19 cellular contexts compared by ENCODE assay signal in genomic region chr7:1231214-1232102, GRCh38. TPM values are rescaled to one million over a fixed set of nuclear protein-coding genes. Genes with fewer than 3 reads are reported as not detected.
DNase-seq lines count a peak whose midpoint lies in the region; ATAC-seq and TF ChIP-seq lines count a peak whose summit lies in the region.
"Had no signal": no experiment of that assay in that cellular context is flagged by ENCODE, and none has a peak within 500 bp of the region (broad histone marks: within the 10 kb centered on the region; RNA-seq: fewer than 3 reads in every experiment).

No MANE protein-coding gene starts in this region.

- no peaks in the 10 kb centered on the region for H3K36me3 ChIP-seq in gastrocnemius medialis
- H3K36me3 ChIP-seq: gastroesophageal sphincter, tibial nerve had no signal

- no peak for DNase-seq in CD4-positive, alpha-beta T cell
- DNase-seq in ecto neural progenitor cell (ENCODE audit: low spot score) = peak; percentile 57
- DNase-seq in natural killer cell treated with Interleukin-12 subunit alpha and Interleukin-12 subunit beta and Interleukin-15 and Interleukin-18, amount 100 ng/mL, for 72 hours (ENCODE audit: low spot score) = peak; percentile 54
- no peak for DNase-seq in DMS153 treated with DMSO at 0.1 percent for 48 hours (lab: John Stamatoyannopoulos, UW; ENCODE audit: unreplicated experiment)
- no peak for DNase-seq in NCI-H2227 treated with DMSO at 0.1 percent for 48 hours (lab: John Stamatoyannopoulos, UW)
- no peak for DNase-seq in gastrocnemius medialis
- DNase-seq: activated CD4-positive, alpha-beta T cell treated with anti-CD3 and anti-CD28 coated beads for 48 hours; activated gamma-delta T cell; HFFc6; NCI-H1930; NCI-H524 treated with DMSO at 0.1 percent for 48 hours had no signal

- H3K27ac Mint-ChIP-seq in CD4-positive, alpha-beta T cell = peak overlapping the region; percentile 37
- peak overlapping the region; percentile 65 to 97 (median 87) for H3K27ac Mint-ChIP-seq in IgD-negative memory B cell
- H3K27ac Mint-ChIP-seq in natural killer cell treated with Interleukin-12 subunit alpha and Interleukin-12 subunit beta and Interleukin-15 and Interleukin-18, amount 100 ng/mL, for 72 hours = peak overlapping the region in 1 of 2 donors; percentile 37
- H3K27ac Mint-ChIP-seq: CD14-positive monocyte, HFFc6 had no signal

- H3K27me3 Mint-ChIP-seq in CD4-positive, alpha-beta T cell = peaks cover 68% of the 10 kb centered on the region
- peaks cover 38% of the 10 kb centered on the region for H3K27me3 Mint-ChIP-seq in IgD-negative memory B cell
- H3K27me3 Mint-ChIP-seq in natural killer cell treated with Interleukin-12 subunit alpha and Interleukin-12 subunit beta and Interleukin-15 and Interleukin-18, amount 100 ng/mL, for 72 hours = peaks cover 31 to 45% of the 10 kb centered on the region in 2 donors

- POLR2A ChIA-PET in CD4-positive, alpha-beta T cell (lab: Charles Lee) = no interaction called here

- H3K4me3 Mint-ChIP-seq in CD4-positive, alpha-beta T cell = peak overlapping the region; percentile 54
- H3K4me3 Mint-ChIP-seq in IgD-negative memory B cell = peak overlapping the region in 2 of 4 donors; percentile 66 to 80
- H3K4me3 Mint-ChIP-seq in natural killer cell treated with Interleukin-12 subunit alpha and Interleukin-12 subunit beta and Interleukin-15 and Interleukin-18, amount 100 ng/mL, for 72 hours = no peak overlapping the region
- H3K4me3 Mint-ChIP-seq: HFFc6 had no signal

- intact Hi-C loops in CD4-positive, alpha-beta T cell (cut with DNase I, micrococcal nuclease) = loop anchor here in 1 of 2 experiments (10.0 kb wide), 1 partner anchor 1293 kb away; no protein-coding TSS in a partner anchor
- intact Hi-C loops in gastrocnemius medialis (cut with DNase I; ENCODE audit: low total_unique reads) = no loop called here

- H3K4me1 Mint-ChIP-seq in CD4-positive, alpha-beta T cell (ENCODE audit: low read depth) = peaks cover 33% of the 10 kb centered on the region
- H3K4me1 Mint-ChIP-seq in IgD-negative memory B cell = peaks cover 3 to 5% (median 5%) of the 10 kb centered on the region in 3 donors
- H3K4me1 Mint-ChIP-seq in natural killer cell treated with Interleukin-12 subunit alpha and Interleukin-12 subunit beta and Interleukin-15 and Interleukin-18, amount 100 ng/mL, for 72 hours (ENCODE audit: low read depth in 2 of 2) = peaks cover 14 to 16% of the 10 kb centered on the region in 2 donors

- no peaks in the 10 kb centered on the region for H3K36me3 Mint-ChIP-seq in CD4-positive, alpha-beta T cell (ENCODE audit: low read depth)
- no peaks in the 10 kb centered on the region for H3K36me3 Mint-ChIP-seq in IgD-negative memory B cell
- H3K36me3 Mint-ChIP-seq in natural killer cell treated with Interleukin-12 subunit alpha and Interleukin-12 subunit beta and Interleukin-15 and Interleukin-18, amount 100 ng/mL, for 72 hours = peaks cover 4% of the 10 kb centered on the region

- H3K9me3 Mint-ChIP-seq in CD4-positive, alpha-beta T cell = no peaks in the 10 kb centered on the region
- H3K9me3 Mint-ChIP-seq in IgD-negative memory B cell = peaks cover 0 to 2% (median 0%) of the 10 kb centered on the region in 3 donors
- H3K9me3 Mint-ChIP-seq in natural killer cell treated with Interleukin-12 subunit alpha and Interleukin-12 subunit beta and Interleukin-15 and Interleukin-18, amount 100 ng/mL, for 72 hours = no peaks in the 10 kb centered on the region
- H3K9me3 Mint-ChIP-seq: HFFc6 had no signal

- H3K27ac ChIP-seq in CD4-positive, alpha-beta T cell (ENCODE audit: low read depth, low read length) = no peak overlapping the region
- H3K27ac ChIP-seq in gastrocnemius medialis = no peak overlapping the region
- H3K27ac ChIP-seq: gastroesophageal sphincter, tibial nerve had no signal

- TF ChIP-seq POLR2A in gastrocnemius medialis (IDR thresholded peaks at IDR 0.05) = no peak

- no peak for ATAC-seq in CD4-positive, alpha-beta T cell (ENCODE audit: poor library complexity)
- no peak for ATAC-seq in natural killer cell treated with Interleukin-12 subunit alpha and Interleukin-12 subunit beta and Interleukin-15 and Interleukin-18, amount 100 ng/mL, for 72 hours
- ATAC-seq in HG03025 (IDR thresholded peaks at IDR 0.05; ENCODE audit: low FRiP score, unreplicated experiment) (no peak), gastrocnemius medialis (no peak)
- ATAC-seq: gastroesophageal sphincter had no signal

- no peak for TF ChIP-seq CTCF in CD4-positive, alpha-beta T cell (IDR thresholded peaks at IDR 0.05)
- no peak for TF ChIP-seq CTCF in gastrocnemius medialis (IDR thresholded peaks at IDR 0.05 in 4 of 5, conservative IDR thresholded peaks at IDR 0.05 in 1 of 5)

- in situ Hi-C loops in gastrocnemius medialis (cut with MboI; ENCODE audit: low sequenced_read_pairs in 4 of 4) = no loop called here

- peaks cover 77% of the 10 kb centered on the region for H3K27me3 ChIP-seq in CD4-positive, alpha-beta T cell (ENCODE audit: control insufficient read depth, insufficient read depth, low read length)
- peaks cover 78 to 90% (median 84%) of the 10 kb centered on the region in 3 donors for H3K27me3 ChIP-seq in gastrocnemius medialis

- no peak overlapping the region for H3K4me3 ChIP-seq in gastrocnemius medialis
- H3K4me3 ChIP-seq: gastroesophageal sphincter, tibial nerve had no signal

- H3K9me3 ChIP-seq in CD4-positive, alpha-beta T cell (ENCODE audit: control insufficient read depth, low read length) = no peaks in the 10 kb centered on the region
- H3K9me3 ChIP-seq in gastrocnemius medialis = no peaks in the 10 kb centered on the region
- H3K9me3 ChIP-seq: gastroesophageal sphincter, tibial nerve had no signal

- no peaks in the 10 kb centered on the region for H3K4me1 ChIP-seq in gastrocnemius medialis

- CTCF ChIA-PET in CD4-positive, alpha-beta T cell (lab: Charles Lee) = no interaction called here

RNA-seq across cellular contexts. Expression of gene UNCX, which starts 1.2 kb away (rescaled TPM):
- not detected for total RNA-seq in CD4-positive, alpha-beta T cell
- not detected for polyA plus RNA-seq in IgD-negative memory B cell
- total RNA-seq in natural killer cell treated with Interleukin-12 subunit alpha and Interleukin-12 subunit beta and Interleukin-15 and Interleukin-18, amount 100 ng/mL, for 72 hours = not detected
- total RNA-seq in gastrocnemius medialis = not detected
- total RNA-seq: cardiac septum; gastroesophageal sphincter; HFFc6; T-helper 1 cell treated with Interleukin-12 subunit alpha and Interleukin-12 subunit beta and Interleukin-4 antibody, amounts not matched to agents 30 ng/mL and 1 ng/mL, for 36 hours; tibial nerve had no signal
- polyA plus RNA-seq: CD14-positive monocyte, keratinocyte had no signal

Comparison
In these comparisons a context has a peak if more than half of its experiments do, and no peak if none do; other contexts are left out.
1. DNase-seq: peak in ecto neural progenitor cell (single experiment) and natural killer cell treated with Interleukin-12 subunit alpha and Interleukin-12 subunit beta and Interleukin-15 and Interleukin-18, amount 100 ng/mL, for 72 hours (single experiment); none in CD4-positive, alpha-beta T cell (0 of 10), DMS153 treated with DMSO at 0.1 percent for 48 hours (single experiment), NCI-H2227 treated with DMSO at 0.1 percent for 48 hours (single experiment) and gastrocnemius medialis (0 of 2).